1 cellular context compared by ENCODE assay signal in the genomic region with DNA sequence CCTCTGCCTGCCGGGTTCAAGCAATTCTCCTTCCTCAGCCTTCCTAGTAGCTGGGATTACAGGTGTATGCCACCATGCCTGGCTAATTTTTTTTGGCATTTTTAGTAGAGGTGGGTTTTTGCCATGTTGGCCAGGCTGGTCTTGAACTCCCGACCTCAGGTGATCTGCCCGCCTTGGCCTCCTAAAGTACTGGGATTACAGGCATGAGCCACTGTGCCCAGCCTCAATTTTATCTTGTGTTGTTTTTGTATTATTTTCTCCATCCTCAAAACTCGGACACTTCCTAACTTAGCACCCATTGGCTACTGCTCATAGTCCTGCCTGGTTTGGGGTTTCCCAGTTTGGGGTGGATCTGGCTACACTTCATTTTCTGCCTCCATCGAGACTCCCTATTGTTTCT.
A peak's percentile ranks its signal among the peaks of the same experiment; 100 is the strongest.
TF ChIP-seq lines count a peak whose summit lies in the region.
"Not testable (repeated sequence)": the region's sequence is repeated elsewhere in the genome, so short reads cannot be mapped to it uniquely, and the experiment has no call there.

No MANE protein-coding gene starts in this region.

TF ChIP-seq in HepG2, 621 proteins besides CTCF, POLR2A, EP300 and RAD21:
- TF ChIP-seq ZNF614 (CRISPR knock-in tag; IDR thresholded peaks at IDR 0.05; ENCODE audit: borderline replicate concordance) (0 out of 2 replicates have a peak, but pooled peaks have one; percentile 9), ZNF446 (CRISPR knock-in tag; IDR thresholded peaks at IDR 0.05) (0 out of 2 replicates have a peak, but pooled peaks have one; percentile 55), LCORL (IDR thresholded peaks at IDR 0.05) (0 out of 2 replicates have a peak, but pooled peaks have one; percentile 16), MTERF4 (CRISPR knock-in tag; IDR thresholded peaks at IDR 0.05) (peak; percentile 67; the same call in 1 of the 2 replicates)
- not testable (repeated sequence) for TF ChIP-seq LCORL (CRISPR knock-in tag; IDR thresholded peaks at IDR 0.05)
